1 cellular context compared by ENCODE assay signal in genomic region chr17:12021604-12022003, GRCh38.
TF ChIP-seq lines count a peak whose summit lies in the region.

No MANE protein-coding gene starts in this region.

TF ChIP-seq in GM23338, 12 proteins besides CTCF, POLR2A, EP300 and RAD21 (continued from another document):
- TF ChIP-seq, protein P1, sequence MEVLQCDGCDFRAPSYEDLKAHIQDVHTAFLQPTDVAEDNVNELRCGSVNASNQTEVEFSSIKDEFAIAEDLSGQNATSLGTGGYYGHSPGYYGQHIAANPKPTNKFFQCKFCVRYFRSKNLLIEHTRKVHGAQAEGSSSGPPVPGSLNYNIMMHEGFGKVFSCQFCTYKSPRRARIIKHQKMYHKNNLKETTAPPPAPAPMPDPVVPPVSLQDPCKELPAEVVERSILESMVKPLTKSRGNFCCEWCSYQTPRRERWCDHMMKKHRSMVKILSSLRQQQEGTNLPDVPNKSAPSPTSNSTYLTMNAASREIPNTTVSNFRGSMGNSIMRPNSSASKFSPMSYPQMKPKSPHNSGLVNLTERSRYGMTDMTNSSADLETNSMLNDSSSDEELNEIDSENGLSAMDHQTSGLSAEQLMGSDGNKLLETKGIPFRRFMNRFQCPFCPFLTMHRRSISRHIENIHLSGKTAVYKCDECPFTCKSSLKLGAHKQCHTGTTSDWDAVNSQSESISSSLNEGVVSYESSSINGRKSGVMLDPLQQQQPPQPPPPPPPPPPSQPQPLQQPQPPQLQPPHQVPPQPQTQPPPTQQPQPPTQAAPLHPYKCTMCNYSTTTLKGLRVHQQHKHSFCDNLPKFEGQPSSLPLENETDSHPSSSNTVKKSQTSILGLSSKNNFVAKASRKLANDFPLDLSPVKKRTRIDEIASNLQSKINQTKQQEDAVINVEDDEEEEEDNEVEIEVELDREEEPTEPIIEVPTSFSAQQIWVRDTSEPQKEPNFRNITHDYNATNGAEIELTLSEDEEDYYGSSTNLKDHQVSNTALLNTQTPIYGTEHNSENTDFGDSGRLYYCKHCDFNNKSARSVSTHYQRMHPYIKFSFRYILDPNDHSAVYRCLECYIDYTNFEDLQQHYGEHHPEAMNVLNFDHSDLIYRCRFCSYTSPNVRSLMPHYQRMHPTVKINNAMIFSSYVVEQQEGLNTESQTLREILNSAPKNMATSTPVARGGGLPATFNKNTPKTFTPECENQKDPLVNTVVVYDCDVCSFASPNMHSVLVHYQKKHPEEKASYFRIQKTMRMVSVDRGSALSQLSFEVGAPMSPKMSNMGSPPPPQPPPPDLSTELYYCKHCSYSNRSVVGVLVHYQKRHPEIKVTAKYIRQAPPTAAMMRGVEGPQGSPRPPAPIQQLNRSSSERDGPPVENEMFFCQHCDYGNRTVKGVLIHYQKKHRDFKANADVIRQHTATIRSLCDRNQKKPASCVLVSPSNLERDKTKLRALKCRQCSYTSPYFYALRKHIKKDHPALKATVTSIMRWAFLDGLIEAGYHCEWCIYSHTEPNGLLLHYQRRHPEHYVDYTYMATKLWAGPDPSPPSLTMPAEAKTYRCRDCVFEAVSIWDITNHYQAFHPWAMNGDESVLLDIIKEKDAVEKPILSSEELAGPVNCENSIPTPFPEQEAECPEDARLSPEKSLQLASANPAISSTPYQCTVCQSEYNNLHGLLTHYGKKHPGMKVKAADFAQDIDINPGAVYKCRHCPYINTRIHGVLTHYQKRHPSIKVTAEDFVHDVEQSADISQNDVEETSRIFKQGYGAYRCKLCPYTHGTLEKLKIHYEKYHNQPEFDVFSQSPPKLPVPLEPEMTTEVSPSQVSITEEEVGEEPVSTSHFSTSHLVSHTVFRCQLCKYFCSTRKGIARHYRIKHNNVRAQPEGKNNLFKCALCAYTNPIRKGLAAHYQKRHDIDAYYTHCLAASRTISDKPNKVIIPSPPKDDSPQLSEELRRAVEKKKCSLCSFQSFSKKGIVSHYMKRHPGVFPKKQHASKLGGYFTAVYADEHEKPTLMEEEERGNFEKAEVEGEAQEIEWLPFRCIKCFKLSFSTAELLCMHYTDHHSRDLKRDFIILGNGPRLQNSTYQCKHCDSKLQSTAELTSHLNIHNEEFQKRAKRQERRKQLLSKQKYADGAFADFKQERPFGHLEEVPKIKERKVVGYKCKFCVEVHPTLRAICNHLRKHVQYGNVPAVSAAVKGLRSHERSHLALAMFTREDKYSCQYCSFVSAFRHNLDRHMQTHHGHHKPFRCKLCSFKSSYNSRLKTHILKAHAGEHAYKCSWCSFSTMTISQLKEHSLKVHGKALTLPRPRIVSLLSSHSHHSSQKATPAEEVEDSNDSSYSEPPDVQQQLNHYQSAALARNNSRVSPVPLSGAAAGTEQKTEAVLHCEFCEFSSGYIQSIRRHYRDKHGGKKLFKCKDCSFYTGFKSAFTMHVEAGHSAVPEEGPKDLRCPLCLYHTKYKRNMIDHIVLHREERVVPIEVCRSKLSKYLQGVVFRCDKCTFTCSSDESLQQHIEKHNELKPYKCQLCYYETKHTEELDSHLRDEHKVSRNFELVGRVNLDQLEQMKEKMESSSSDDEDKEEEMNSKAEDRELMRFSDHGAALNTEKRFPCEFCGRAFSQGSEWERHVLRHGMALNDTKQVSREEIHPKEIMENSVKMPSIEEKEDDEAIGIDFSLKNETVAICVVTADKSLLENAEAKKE (CRISPR knock-in tag; IDR thresholded peaks at IDR 0.05), result no peak
- TF ChIP-seq EZH2 (IDR thresholded peaks at IDR 0.05; ENCODE audit: low read depth, unreplicated experiment) (no peak), EZH2phosphoT487 (IDR thresholded peaks at IDR 0.05; ENCODE audit: unreplicated experiment) (no peak), STAT1 (IDR thresholded peaks at IDR 0.05; ENCODE audit: unreplicated experiment) (no peak)
TF ChIP-seq in GM23338: peak in this region for 0.
